21 cellular contexts compared by ENCODE assay signal in genomic region chr12:55074771-55075170, GRCh38. TPM values are rescaled to one million over a fixed set of nuclear protein-coding genes. Genes with fewer than 3 reads are reported as not detected.
DNase-seq lines count a peak whose midpoint lies in the region; ATAC-seq and TF ChIP-seq lines count a peak whose summit lies in the region.
"Had no signal": no experiment of that assay in that cellular context is flagged by ENCODE, and none has a peak within 500 bp of the region (broad histone marks: within the 10 kb centered on the region; RNA-seq: fewer than 3 reads in every experiment).

No MANE protein-coding gene starts in this region.

- H3K4me3 ChIP-seq in BLaER1 treated with 17β-estradiol and CSF1 and Interleukin-3, amounts not matched to agents 10 nM and 100 nM = peak overlapping the region in 3 of 10 experiments; percentile 11 to 17 (median 16); a peak in 3 of 20 replicates
- H3K4me3 ChIP-seq in Karpas-422 (ENCODE audit: low read length) = no peak overlapping the region
- H3K4me3 ChIP-seq in SK-N-SH (ENCODE audit: low read depth in 2 of 2, low read length in 1 of 2) = no peak overlapping the region
- H3K4me3 ChIP-seq in mucosa of descending colon = no peak overlapping the region
- H3K4me3 ChIP-seq: GM12878, GM23338, K562 had no signal

- TF ChIP-seq EP300 in SK-N-SH (IDR thresholded peaks at IDR 0.05; ENCODE audit: borderline replicate concordance in 1 of 2, low read depth in 1 of 2, low read length in 1 of 2) = no peak

- H2AFZ ChIP-seq in Karpas-422 (ENCODE audit: low read length) (no peak overlapping the region), SK-N-SH (ENCODE audit: low read depth) (no peak overlapping the region)
- H2AFZ ChIP-seq: GM23338 had no signal

- peak; percentile 20 for ATAC-seq in activated B cell treated with CpG ODN at 0.5 μM for 24 hours (ENCODE audit: low read depth)
- peak; percentile 78 for ATAC-seq in naive B cell (ENCODE audit: low read depth in 2 of 2)
- no peak for ATAC-seq in mucosa of descending colon
- no peak for ATAC-seq in HG03039 (IDR thresholded peaks at IDR 0.05; ENCODE audit: unreplicated experiment)
- ATAC-seq: GM12878, GM23338, HCT116, K562, PC-3 had no signal

- no peaks in the 10 kb centered on the region for H3K9me3 Mint-ChIP-seq in activated B cell treated with CpG ODN at 0.5 μM for 24 hours
- peaks cover 0 to under 1% (median 0%) of the 10 kb centered on the region in 7 donors for H3K9me3 Mint-ChIP-seq in naive B cell

- DNase-seq in Karpas-422 = peak; percentile 45
- DNase-seq in activated B cell treated with CpG ODN at 0.5 μM for 24 hours = no peak
- DNase-seq in naive B cell = peak; percentile 42
- no peak for DNase-seq in SK-N-SH
- DNase-seq in mucosa of descending colon = no peak
- DNase-seq: ACHN, NCI-H1436, NCI-H1930, NCI-H226, NCI-H526 treated with DMSO at 0.1 percent for 48 hours, PC-3, SIG-M5, T-helper 1 cell had no signal

- H3K4me1 ChIP-seq in BLaER1 treated with 17β-estradiol and CSF1 and Interleukin-3, amounts not matched to agents 10 nM and 100 nM = peaks cover 0 to 30% (median 17%) of the 10 kb centered on the region in 10 experiments; a peak in 15 of 20 replicates
- peaks cover 11% of the 10 kb centered on the region for H3K4me1 ChIP-seq in Karpas-422 (ENCODE audit: low read length)
- H3K4me1 ChIP-seq in SK-N-SH (ENCODE audit: control insufficient read depth in 1 of 2, insufficient read depth in 2 of 2, low read depth in 1 of 2, low read length in 1 of 2) = no peaks in the 10 kb centered on the region
- no peaks in the 10 kb centered on the region for H3K4me1 ChIP-seq in mucosa of descending colon (ENCODE audit: low read depth)

- TF ChIP-seq RAD21 in SK-N-SH (IDR thresholded peaks at IDR 0.05; ENCODE audit: low read length) = no peak

- intact Hi-C loops in activated B cell treated with CpG ODN at 0.5 μM for 24 hours (cut with micrococcal nuclease) (loop anchor here (5.0 kb wide), 1 partner anchor 472 kb away; no protein-coding TSS in a partner anchor), mucosa of descending colon (cut with DNase I, micrococcal nuclease) (loop anchor here in 1 of 2 donors (5.0 kb wide), 1 partner anchor 82 kb away; no protein-coding TSS in a partner anchor)

- H3K9ac ChIP-seq in BLaER1 treated with 17β-estradiol and CSF1 and Interleukin-3, amounts not matched to agents 10 nM and 100 nM = peak overlapping the region in 6 of 11 experiments; percentile 12 to 71 (median 48); a peak in 7 of 22 replicates
- no peak overlapping the region for H3K9ac ChIP-seq in Karpas-422 (ENCODE audit: low read length)
- no peak overlapping the region for H3K9ac ChIP-seq in SK-N-SH

- H3K27ac Mint-ChIP-seq in activated B cell treated with CpG ODN at 0.5 μM for 24 hours (peak overlapping the region; percentile 32), naive B cell (peak overlapping the region; percentile 65 to 97 (median 82))
- H3K27ac Mint-ChIP-seq: GM23338 had no signal

- no peak overlapping the region for H3K4me3 Mint-ChIP-seq in activated B cell treated with CpG ODN at 0.5 μM for 24 hours
- no peak overlapping the region for H3K4me3 Mint-ChIP-seq in naive B cell
- H3K4me3 Mint-ChIP-seq: GM23338 had no signal

- H3K36me3 ChIP-seq in BLaER1 treated with 17β-estradiol and CSF1 and Interleukin-3, amounts not matched to agents 10 nM and 100 nM = no peaks in the 10 kb centered on the region
- H3K36me3 ChIP-seq in Karpas-422 (ENCODE audit: insufficient read depth, low read length) (no peaks in the 10 kb centered on the region), SK-N-SH (replicated peaks in 1 of 2; ENCODE audit: control insufficient read depth in 1 of 2, insufficient read depth in 2 of 2, low read length in 1 of 2) (no peaks in the 10 kb centered on the region), mucosa of descending colon (ENCODE audit: low read depth) (no peaks in the 10 kb centered on the region)

- peak overlapping the region in 9 of 11 experiments; percentile 15 to 64 (median 54); a peak in 17 of 22 replicates for H3K4me2 ChIP-seq in BLaER1 treated with 17β-estradiol and CSF1 and Interleukin-3, amounts not matched to agents 10 nM and 100 nM
- H3K4me2 ChIP-seq in Karpas-422 (ENCODE audit: low read depth, low read length, poor library complexity, severe bottlenecking) (no peak overlapping the region), SK-N-SH (no peak overlapping the region)
- H3K4me2 ChIP-seq: GM23338 had no signal

- POLR2A ChIA-PET in activated B cell treated with CpG ODN at 0.5 μM for 24 hours (lab: Charles Lee) = interaction anchor here (1.5 to 3.9 kb wide), 2 partner anchors 82 to 90 kb away, joined by 3 to 23 read pairs; partner anchors contain the start of gene TESPA1
- POLR2A ChIA-PET in SK-N-SH (lab: Yijun Ruan, JAX) = no interaction called here

- peak overlapping the region in 7 of 11 experiments; percentile 24 to 89 (median 77); a peak in 13 of 22 replicates for H3K27ac ChIP-seq in BLaER1 treated with 17β-estradiol and CSF1 and Interleukin-3, amounts not matched to agents 10 nM and 100 nM
- H3K27ac ChIP-seq in Karpas-422 (ENCODE audit: low read length) (no peak overlapping the region), SK-N-SH (ENCODE audit: low read depth in 2 of 2, low read length in 1 of 2) (no peak overlapping the region)
- H3K27ac ChIP-seq: RWPE1 had no signal

- H3K4me1 Mint-ChIP-seq in activated B cell treated with CpG ODN at 0.5 μM for 24 hours (peaks cover 17% of the 10 kb centered on the region), naive B cell (peaks cover 10 to 19% (median 14%) of the 10 kb centered on the region in 3 donors)
- H3K4me1 Mint-ChIP-seq: GM23338 had no signal

- H3K9me2 ChIP-seq in Karpas-422 (replicated peaks; ENCODE audit: insufficient read depth, low read length) (no peaks in the 10 kb centered on the region), SK-N-SH (no peaks in the 10 kb centered on the region)

- H4K20me1 ChIP-seq in BLaER1 treated with 17β-estradiol and CSF1 and Interleukin-3, amounts not matched to agents 10 nM and 100 nM = no peaks in the 10 kb centered on the region
- H4K20me1 ChIP-seq in Karpas-422 (ENCODE audit: insufficient read depth, low read depth, low read length) (no peaks in the 10 kb centered on the region), SK-N-SH (ENCODE audit: insufficient read depth) (no peaks in the 10 kb centered on the region)

- CTCF ChIA-PET in activated B cell treated with CpG ODN at 0.5 μM for 24 hours (lab: Charles Lee) = interaction anchor here (0.9 to 12.7 kb wide), 8 partner anchors 22 to 326 kb away, joined by 3 to 425 read pairs (median 5); partner anchors contain the start of genes MUCL1 and TESPA1
- CTCF ChIA-PET in SK-N-SH (lab: Yijun Ruan, JAX) = interaction anchor here (1.1 to 5.1 kb wide), 6 partner anchors 47 to 325 kb away, joined by 3 to 62 read pairs (median 6); no protein-coding TSS in a partner anchor

- H3K9me3 ChIP-seq in BLaER1 treated with 17β-estradiol and CSF1 and Interleukin-3, amounts not matched to agents 10 nM and 100 nM (replicated peaks in 1 of 11) = peaks cover 5 to 32% (median 18%) of the 10 kb centered on the region in 11 experiments; a peak in 16 of 22 replicates
- no peaks in the 10 kb centered on the region for H3K9me3 ChIP-seq in Karpas-422 (ENCODE audit: low read length)
- no peaks in the 10 kb centered on the region for H3K9me3 ChIP-seq in SK-N-SH
- peaks cover 2% of the 10 kb centered on the region for H3K9me3 ChIP-seq in mucosa of descending colon

- no peaks in the 10 kb centered on the region for H3F3A ChIP-seq in SK-N-SH (replicated peaks; ENCODE audit: insufficient read depth)

- H3K27me3 Mint-ChIP-seq in activated B cell treated with CpG ODN at 0.5 μM for 24 hours (peaks cover 5% of the 10 kb centered on the region), naive B cell (peaks cover 0 to 13% (median 6%) of the 10 kb centered on the region in 3 donors)

- H3K27me3 ChIP-seq in BLaER1 treated with 17β-estradiol and CSF1 and Interleukin-3, amounts not matched to agents 10 nM and 100 nM = no peaks in the 10 kb centered on the region
- H3K27me3 ChIP-seq in Karpas-422 (ENCODE audit: low read length) = no peaks in the 10 kb centered on the region
- no peaks in the 10 kb centered on the region for H3K27me3 ChIP-seq in SK-N-SH (ENCODE audit: insufficient read depth)

- TF ChIP-seq CTCF in activated B cell treated with CpG ODN at 0.5 μM for 24 hours (IDR thresholded peaks at IDR 0.05) (no peak), SK-N-SH (IDR thresholded peaks at IDR 0.05) (no peak), mucosa of descending colon (IDR thresholded peaks at IDR 0.05) (no peak)

- H3K36me3 Mint-ChIP-seq in activated B cell treated with CpG ODN at 0.5 μM for 24 hours (ENCODE audit: low read depth) = no peaks in the 10 kb centered on the region
- H3K36me3 Mint-ChIP-seq in naive B cell = no peaks in the 10 kb centered on the region

- WGBS in SK-N-SH (ENCODE audit: low lambda C conversion rate) = 3% methylated on average over 3 of the region's 3 CpGs

- H3K79me2 ChIP-seq in Karpas-422 (ENCODE audit: low read length) (no peaks in the 10 kb centered on the region), SK-N-SH (ENCODE audit: insufficient read depth) (no peaks in the 10 kb centered on the region)

TF ChIP-seq in SK-N-SH, 30 proteins besides CTCF, POLR2A, EP300 and RAD21 (continues in another document):
- no peak for TF ChIP-seq RFX5 (IDR thresholded peaks at IDR 0.05; ENCODE audit: low read length)

RNA-seq across cellular contexts. Expression of gene OR9K2, which starts 51.4 kb away (rescaled TPM):
- not detected in 2 replicates for total RNA-seq in Karpas-422 (2014; rRNA removed; shearing (Covaris generic); ENCODE audit: low replicate concordance)
- total RNA-seq in activated B cell treated with CpG ODN at 0.5 μM for 24 hours (not detected in 2 replicates), mucosa of descending colon (not detected)
- polyA plus RNA-seq in naive B cell (ENCODE audit: low read depth in 6 of 6) (not detected), SK-N-SH (2012; rRNA removed) (not detected in 2 replicates)
- polyA plus RNA-seq in SK-N-SH (2012; cell fraction: cytosol; rRNA removed) = not detected in 2 replicates
- polyA plus RNA-seq in SK-N-SH (2012; cell fraction: nucleus; rRNA removed) = not detected in 2 replicates
- total RNA-seq: Daoy, GM12878, K562, PC-3 had no signal
- polyA plus RNA-seq: GM12878, GM23338, K562 had no signal

RNA-seq across cellular contexts. Expression of gene NEUROD4, which starts 55.0 kb away (rescaled TPM):
- total RNA-seq in Karpas-422 (2014; rRNA removed; shearing (Covaris generic); ENCODE audit: low replicate concordance) = not detected in 2 replicates
- not detected in 2 replicates for total RNA-seq in activated B cell treated with CpG ODN at 0.5 μM for 24 hours
- not detected for polyA plus RNA-seq in naive B cell (ENCODE audit: low read depth in 6 of 6)
- not detected in 2 replicates for polyA plus RNA-seq in SK-N-SH (2012; rRNA removed)
- not detected in 2 replicates for polyA plus RNA-seq in SK-N-SH (2012; cell fraction: cytosol; rRNA removed)
- not detected in 2 replicates for polyA plus RNA-seq in SK-N-SH (2012; cell fraction: nucleus; rRNA removed)
- total RNA-seq in mucosa of descending colon = not detected
- total RNA-seq: Daoy, GM12878, K562, PC-3 had no signal
- polyA plus RNA-seq: K562 had no signal

Comparison
In these comparisons a context has a peak if more than half of its experiments do, and no peak if none do; other contexts are left out.
1. H3K27ac ChIP-seq: peak in BLaER1 treated with 17β-estradiol and CSF1 and Interleukin-3, amounts not matched to agents 10 nM and 100 nM (7 of 11); none in Karpas-422 (single experiment) and SK-N-SH (0 of 2).
2. H3K4me2 ChIP-seq: peak in BLaER1 treated with 17β-estradiol and CSF1 and Interleukin-3, amounts not matched to agents 10 nM and 100 nM (9 of 11); none in Karpas-422 (single experiment) and SK-N-SH (single experiment).
3. H3K9ac ChIP-seq: peak in BLaER1 treated with 17β-estradiol and CSF1 and Interleukin-3, amounts not matched to agents 10 nM and 100 nM (6 of 11); none in Karpas-422 (single experiment) and SK-N-SH (single experiment).
4. DNase-seq: peak in Karpas-422 (single experiment) and naive B cell (single experiment); none in activated B cell treated with CpG ODN at 0.5 μM for 24 hours (single experiment), SK-N-SH (single experiment) and mucosa of descending colon (0 of 3).
5. ATAC-seq: peak in activated B cell treated with CpG ODN at 0.5 μM for 24 hours (single experiment) and naive B cell (2 of 2); none in mucosa of descending colon (single experiment) and HG03039 (single experiment).